24 cellular contexts compared by ENCODE assay signal in the genomic region with DNA sequence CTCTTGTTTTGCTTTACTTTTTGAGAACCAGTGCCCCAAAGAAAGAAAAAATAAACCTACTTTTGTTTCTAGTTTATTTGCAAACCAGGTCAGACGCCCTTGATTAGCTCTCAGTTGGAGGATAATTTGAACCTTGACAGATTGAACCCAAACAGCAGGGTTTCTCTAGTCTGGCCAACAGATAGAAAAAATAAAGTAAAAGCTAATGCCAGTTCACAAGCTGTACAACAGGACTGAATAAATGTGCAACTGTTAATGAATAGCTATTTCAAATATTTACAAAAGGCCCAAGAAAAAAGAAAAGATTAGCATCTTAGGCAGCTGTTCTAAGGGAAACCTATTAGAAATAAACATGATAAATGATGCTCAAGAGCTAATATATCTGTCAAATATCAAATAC.
DNase-seq lines count a peak whose midpoint lies in the region; ATAC-seq, FAIRE-seq and TF ChIP-seq lines count a peak whose summit lies in the region.
"Had no signal": no experiment of that assay in that cellular context is flagged by ENCODE, and none has a peak within 500 bp of the region (broad histone marks: within the 10 kb centered on the region; RNA-seq: fewer than 3 reads in every experiment).

No MANE protein-coding gene starts in this region.

- H3K9ac ChIP-seq in HUES48 (ENCODE audit: low read depth, low read length) (no peak overlapping the region), endodermal cell (ENCODE audit: extremely low read depth, low read length, poor library complexity, severe bottlenecking) (no peak overlapping the region)

- H3K9me3 Mint-ChIP-seq in endodermal cell (no peaks in the 10 kb centered on the region), chondrocyte (ENCODE audit: low read depth) (no peaks in the 10 kb centered on the region)
- H3K9me3 Mint-ChIP-seq: activated naive CD8-positive, alpha-beta T cell treated with anti-CD3 and anti-CD28 coated beads for 36 hours; activated T-helper 1 cell treated with anti-CD3 and anti-CD28 coated beads, Interleukin-12 subunit alpha, Interleukin-12 subunit beta, Interleukin-2, Interleukin-4 antibody, amounts not matched to agents 30 ng/mL and 10 ng/mL and 1 ng/mL, durations not matched to agents 14 hours and 24 hours and 36 hours; immature natural killer cell had no signal

- 31% methylated on average over 1 of the region's 1 CpG; no CpG with 5 or more reads in 1 of the 2 experiments for WGBS in endodermal cell (ENCODE audit: insufficient coverage in 1 of 2, insufficient read length in 1 of 2), 2 experiments
- WGBS in pancreas, 2 donors, result 12 to 23% methylated on average over 1 of the region's 1 CpG

- DNase-seq in NCI-H446 (lab: John Stamatoyannopoulos, UW), result peak; percentile 31 to 52
- no peak for DNase-seq in endodermal cell
- DNase-seq in pancreas, result no peak
- DNase-seq in posterior vena cava (ENCODE audit: low spot score), result no peak
- no peak for DNase-seq in NCI-H2196 treated with DMSO at 0.1 percent for 48 hours (lab: John Stamatoyannopoulos, UW; ENCODE audit: unreplicated experiment)
- no peak for DNase-seq in chondrocyte (ENCODE audit: low spot score)
- DNase-seq: activated CD4-positive, alpha-beta T cell treated with anti-CD3 and anti-CD28 coated beads for 48 hours; activated naive CD8-positive, alpha-beta T cell treated with anti-CD3 and anti-CD28 coated beads for 36 hours; AML-193; colonic mucosa; head of caudate nucleus; immature natural killer cell; Kasumi-1; left ventricle myocardium superior; NCI-H1048; PC-3; retina; SHP77 treated with DMSO at 0.1 percent for 48 hours; stimulated activated CD4-positive, alpha-beta T cell treated with anti-CD3 and anti-CD28 coated beads, Interleukin-4, amount 100 ng/mL, for 4 hours; stomach; transverse colon had no signal

- no peaks in the 10 kb centered on the region for H3K27me3 ChIP-seq in HUES48 (ENCODE audit: control insufficient read depth, insufficient read depth, low read length)
- H3K27me3 ChIP-seq in endodermal cell (ENCODE audit: control insufficient read depth, insufficient read depth, low read length, poor library complexity, severe bottlenecking), result no peaks in the 10 kb centered on the region
- H3K27me3 ChIP-seq in pancreas, result no peaks in the 10 kb centered on the region
- H3K27me3 ChIP-seq: colonic mucosa, stomach, transverse colon had no signal

- H3K27ac Mint-ChIP-seq in endodermal cell (no peak overlapping the region), chondrocyte (ENCODE audit: unreplicated experiment) (no peak overlapping the region)
- H3K27ac Mint-ChIP-seq: activated naive CD8-positive, alpha-beta T cell treated with anti-CD3 and anti-CD28 coated beads for 36 hours; activated T-helper 1 cell treated with anti-CD3 and anti-CD28 coated beads, Interleukin-12 subunit alpha, Interleukin-12 subunit beta, Interleukin-2, Interleukin-4 antibody, amounts not matched to agents 30 ng/mL and 10 ng/mL and 1 ng/mL, durations not matched to agents 14 hours and 24 hours and 36 hours; immature natural killer cell had no signal

- no peak for FAIRE-seq in pancreas (lab: Jason Lieb, UNC)
- FAIRE-seq: TTC549 had no signal

- TF ChIP-seq CTCF in endodermal cell (conservative IDR thresholded peaks at IDR 0.05) (no peak), pancreas (IDR thresholded peaks at IDR 0.05) (no peak), chondrocyte (IDR thresholded peaks at IDR 0.05) (no peak)

- H3K36me3 ChIP-seq in HUES48 (ENCODE audit: control insufficient read depth, insufficient read depth, low read length), result no peaks in the 10 kb centered on the region
- no peaks in the 10 kb centered on the region for H3K36me3 ChIP-seq in endodermal cell (ENCODE audit: control insufficient read depth, insufficient read depth, low read length)
- H3K36me3 ChIP-seq in pancreas, result no peaks in the 10 kb centered on the region
- H3K36me3 ChIP-seq: colonic mucosa, stomach, transverse colon had no signal

- intact Hi-C loops in pancreas (cut with DNase I), result no loop called here
- intact Hi-C loops in posterior vena cava (cut with DNase I), result no loop called here

- no peak overlapping the region for H3K4me3 Mint-ChIP-seq in endodermal cell
- H3K4me3 Mint-ChIP-seq in chondrocyte (ENCODE audit: unreplicated experiment), result no peak overlapping the region
- H3K4me3 Mint-ChIP-seq: activated naive CD8-positive, alpha-beta T cell treated with anti-CD3 and anti-CD28 coated beads for 36 hours; activated T-helper 1 cell treated with anti-CD3 and anti-CD28 coated beads, Interleukin-12 subunit alpha, Interleukin-12 subunit beta, Interleukin-2, Interleukin-4 antibody, amounts not matched to agents 30 ng/mL and 10 ng/mL and 1 ng/mL, durations not matched to agents 14 hours and 24 hours and 36 hours; immature natural killer cell had no signal

- peak overlapping the region; percentile 67 for H3K27ac ChIP-seq in HUES48 (ENCODE audit: low read depth, low read length)
- H3K27ac ChIP-seq in endodermal cell (ENCODE audit: low read depth, low read length), result peak overlapping the region; percentile 19
- H3K27ac ChIP-seq in pancreas, result no peak overlapping the region
- H3K27ac ChIP-seq: colonic mucosa, stomach, transverse colon had no signal

- no peak overlapping the region for H3K4me3 ChIP-seq in HUES48 (ENCODE audit: low read depth, low read length)
- no peak overlapping the region for H3K4me3 ChIP-seq in endodermal cell (ENCODE audit: low read length)
- H3K4me3 ChIP-seq in pancreas, result no peak overlapping the region
- H3K4me3 ChIP-seq: colonic mucosa, stomach, transverse colon had no signal

- H3K27me3 Mint-ChIP-seq in endodermal cell (ENCODE audit: insufficient read depth), result no peaks in the 10 kb centered on the region
- H3K27me3 Mint-ChIP-seq in chondrocyte (ENCODE audit: low read depth), result no peaks in the 10 kb centered on the region
- H3K27me3 Mint-ChIP-seq: activated naive CD8-positive, alpha-beta T cell treated with anti-CD3 and anti-CD28 coated beads for 36 hours had no signal

- H3K4me1 ChIP-seq in HUES48 (ENCODE audit: control insufficient read depth, insufficient read depth, low read length) (peaks cover 62% of the 10 kb centered on the region), endodermal cell (ENCODE audit: control insufficient read depth, insufficient read depth, low read length) (peaks cover 13% of the 10 kb centered on the region), pancreas (peaks cover 7 to 21% (median 21%) of the 10 kb centered on the region in 3 donors)
- H3K4me1 ChIP-seq: colonic mucosa, transverse colon had no signal

- peak; percentile 57 to 83 (median 70) for ATAC-seq in pancreas
- ATAC-seq: left ventricle myocardium superior, PC-3 had no signal

- H3K4me1 Mint-ChIP-seq in endodermal cell (peaks cover 41% of the 10 kb centered on the region), chondrocyte (ENCODE audit: low read depth) (peaks cover 14% of the 10 kb centered on the region)
- H3K4me1 Mint-ChIP-seq: activated naive CD8-positive, alpha-beta T cell treated with anti-CD3 and anti-CD28 coated beads for 36 hours; immature natural killer cell had no signal

- no peaks in the 10 kb centered on the region for H3K36me3 Mint-ChIP-seq in endodermal cell (ENCODE audit: low read depth)
- H3K36me3 Mint-ChIP-seq in chondrocyte (ENCODE audit: low read depth), result no peaks in the 10 kb centered on the region
- H3K36me3 Mint-ChIP-seq: activated naive CD8-positive, alpha-beta T cell treated with anti-CD3 and anti-CD28 coated beads for 36 hours had no signal

- H3K9me3 ChIP-seq in HUES48 (ENCODE audit: control insufficient read depth, insufficient read depth, low read length), result no peaks in the 10 kb centered on the region
- H3K9me3 ChIP-seq in endodermal cell (ENCODE audit: control insufficient read depth, low read length), result no peaks in the 10 kb centered on the region
- no peaks in the 10 kb centered on the region for H3K9me3 ChIP-seq in pancreas
- H3K9me3 ChIP-seq: colonic mucosa, stomach, transverse colon had no signal

Comparison
In these comparisons a context has a peak if more than half of its experiments do, and no peak if none do; other contexts are left out.
1. H3K27ac ChIP-seq: peak in HUES48 (single experiment) and endodermal cell (single experiment); none in pancreas (0 of 4).
2. DNase-seq: peak in NCI-H446 (2 of 2); none in endodermal cell (single experiment), pancreas (0 of 6), posterior vena cava (single experiment), NCI-H2196 treated with DMSO at 0.1 percent for 48 hours (single experiment) and chondrocyte (single experiment).